Comparison of ENCODE assay signal across 8 cellular contexts in the genomic region with DNA sequence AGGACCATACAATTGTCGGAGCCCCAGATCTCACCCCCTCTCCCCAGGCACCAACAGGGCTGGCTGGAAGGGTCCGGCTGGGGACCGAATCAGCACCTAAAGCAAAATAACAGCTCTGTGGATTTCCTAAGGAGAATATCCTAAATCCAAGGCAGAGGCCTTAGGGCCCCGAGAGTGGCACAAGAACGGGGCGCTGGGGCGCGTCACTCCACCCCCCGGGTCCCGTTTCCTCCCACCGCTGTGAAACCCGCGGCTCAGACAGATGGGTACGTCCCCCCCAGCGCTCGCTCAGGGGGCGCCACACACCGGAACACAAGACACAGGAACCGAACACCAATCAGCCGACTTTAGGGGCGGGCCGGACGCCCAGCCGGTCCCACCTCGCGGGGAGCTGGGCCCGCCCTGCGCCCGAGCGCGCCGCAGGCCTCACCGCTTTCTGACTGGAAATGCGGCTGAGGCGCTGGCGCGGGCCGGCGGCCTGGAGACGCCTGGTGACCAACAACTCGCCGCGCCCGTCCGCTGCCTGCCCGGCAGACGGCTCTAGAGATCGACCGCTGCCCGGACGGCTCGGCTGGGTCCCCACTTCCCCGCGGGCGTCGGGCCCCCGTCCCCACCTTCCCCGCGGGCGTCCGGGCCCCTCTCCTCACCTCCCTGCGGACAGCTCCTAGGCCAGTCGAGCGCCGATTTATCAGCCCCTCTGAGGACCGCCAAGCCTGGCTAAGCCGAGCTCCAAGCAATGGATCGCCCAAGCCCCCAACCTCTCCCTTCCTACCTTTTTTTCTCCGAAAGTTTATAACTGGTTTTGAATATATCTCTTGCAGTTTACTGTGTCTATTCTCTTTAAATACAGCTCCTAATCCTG. TPM values are rescaled to one million over a fixed set of nuclear protein-coding genes. Genes with fewer than 3 reads are reported as not detected.
A peak's percentile ranks its signal among the peaks of the same experiment; 100 is the strongest.
DNase-seq lines count a peak whose midpoint lies in the region; ATAC-seq and TF ChIP-seq lines count a peak whose summit lies in the region.

A gene with protein sequence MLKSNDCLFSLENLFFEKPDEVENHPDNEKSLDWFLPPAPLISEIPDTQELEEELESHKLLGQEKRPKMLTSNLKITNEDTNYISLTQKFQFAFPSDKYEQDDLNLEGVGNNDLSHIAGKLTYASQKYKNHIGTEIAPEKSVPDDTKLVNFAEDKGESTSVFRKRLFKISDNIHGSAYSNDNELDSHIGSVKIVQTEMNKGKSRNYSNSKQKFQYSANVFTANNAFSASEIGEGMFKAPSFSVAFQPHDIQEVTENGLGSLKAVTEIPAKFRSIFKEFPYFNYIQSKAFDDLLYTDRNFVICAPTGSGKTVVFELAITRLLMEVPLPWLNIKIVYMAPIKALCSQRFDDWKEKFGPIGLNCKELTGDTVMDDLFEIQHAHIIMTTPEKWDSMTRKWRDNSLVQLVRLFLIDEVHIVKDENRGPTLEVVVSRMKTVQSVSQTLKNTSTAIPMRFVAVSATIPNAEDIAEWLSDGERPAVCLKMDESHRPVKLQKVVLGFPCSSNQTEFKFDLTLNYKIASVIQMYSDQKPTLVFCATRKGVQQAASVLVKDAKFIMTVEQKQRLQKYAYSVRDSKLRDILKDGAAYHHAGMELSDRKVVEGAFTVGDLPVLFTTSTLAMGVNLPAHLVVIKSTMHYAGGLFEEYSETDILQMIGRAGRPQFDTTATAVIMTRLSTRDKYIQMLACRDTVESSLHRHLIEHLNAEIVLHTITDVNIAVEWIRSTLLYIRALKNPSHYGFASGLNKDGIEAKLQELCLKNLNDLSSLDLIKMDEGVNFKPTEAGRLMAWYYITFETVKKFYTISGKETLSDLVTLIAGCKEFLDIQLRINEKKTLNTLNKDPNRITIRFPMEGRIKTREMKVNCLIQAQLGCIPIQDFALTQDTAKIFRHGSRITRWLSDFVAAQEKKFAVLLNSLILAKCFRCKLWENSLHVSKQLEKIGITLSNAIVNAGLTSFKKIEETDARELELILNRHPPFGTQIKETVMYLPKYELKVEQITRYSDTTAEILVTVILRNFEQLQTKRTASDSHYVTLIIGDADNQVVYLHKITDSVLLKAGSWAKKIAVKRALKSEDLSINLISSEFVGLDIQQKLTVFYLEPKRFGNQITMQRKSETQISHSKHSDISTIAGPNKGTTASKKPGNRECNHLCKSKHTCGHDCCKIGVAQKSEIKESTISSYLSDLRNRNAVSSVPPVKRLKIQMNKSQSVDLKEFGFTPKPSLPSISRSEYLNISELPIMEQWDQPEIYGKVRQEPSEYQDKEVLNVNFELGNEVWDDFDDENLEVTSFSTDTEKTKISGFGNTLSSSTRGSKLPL (N-terminal part only) (minus strand): TSS at position 687 of the 862 bp plus-strand sequence. CDS start 3,755 bp downstream, outside the sequence.

- peak within 1 kb of the TSS; percentile 69 for H3K9ac ChIP-seq in fibroblast of lung (ENCODE audit: insufficient read depth, low read length)

- H4K20me1 ChIP-seq in fibroblast of lung (ENCODE audit: control insufficient read depth, extremely low read depth, insufficient read depth, low read length) = no peaks in the 10 kb centered on the region

- intact Hi-C loops in CD14-positive monocyte (cut with micrococcal nuclease) = no loop called here

- no peaks in the 10 kb centered on the region for H3K4me1 ChIP-seq in fibroblast of lung (ENCODE audit: control insufficient read depth, extremely low read depth, insufficient read depth, low read length)

- H3K4me3 Mint-ChIP-seq in CD14-positive monocyte = peak within 1 kb of the TSS; percentile 68 to 90
- peak within 1 kb of the TSS; percentile 74 to 92 (median 86) for H3K4me3 Mint-ChIP-seq in naive B cell
- peak within 1 kb of the TSS; percentile 83 for H3K4me3 Mint-ChIP-seq in stimulated activated naive B cell treated with anti-CD40 and anti-IgM and Interleukin-4, amounts not matched to agents 10 μg/mL and 1 μg/mL and 100 μg/mL, for 72 hours

- H3K27ac Mint-ChIP-seq in CD14-positive monocyte = no peak within 1 kb of the TSS
- peak within 1 kb of the TSS in 4 of 6 donors; percentile 23 to 88 (median 79) for H3K27ac Mint-ChIP-seq in naive B cell
- peak within 1 kb of the TSS; percentile 91 for H3K27ac Mint-ChIP-seq in stimulated activated naive B cell treated with anti-CD40 and anti-IgM and Interleukin-4, amounts not matched to agents 10 μg/mL and 1 μg/mL and 100 μg/mL, for 72 hours

- H3K27me3 ChIP-seq in fibroblast of lung (ENCODE audit: control insufficient read depth, insufficient read depth, low read length) = no peaks in the 10 kb centered on the region

- H3K27me3 Mint-ChIP-seq in CD14-positive monocyte (ENCODE audit: low read depth in 3 of 3) = peaks cover 30 to 46% (median 33%) of the 10 kb centered on the region in 3 donors
- H3K27me3 Mint-ChIP-seq in naive B cell = peaks cover 15 to 35% (median 29%) of the 10 kb centered on the region in 3 donors
- peaks cover 4 to 36% of the 10 kb centered on the region in 2 donors for H3K27me3 Mint-ChIP-seq in stimulated activated naive B cell treated with anti-CD40 and anti-IgM and Interleukin-4, amounts not matched to agents 10 μg/mL and 1 μg/mL and 100 μg/mL, for 72 hours

- H3K4me3 ChIP-seq in fibroblast of lung (replicated peaks in 1 of 4; ENCODE audit: control extremely low read depth in 1 of 4, insufficient read depth in 1 of 4, low read depth in 3 of 4, low read length in 4 of 4) = peak within 1 kb of the TSS; percentile 66 to 73 (median 69)

- peak within 1 kb of the TSS; percentile 99 for H3K4me2 ChIP-seq in fibroblast of lung (ENCODE audit: extremely low read depth, insufficient read depth, low read length)

- peak within 1 kb of the TSS; percentile 46 for H3K27ac ChIP-seq in fibroblast of lung (ENCODE audit: insufficient read depth, low read length)

- ATAC-seq in HG03342 (IDR thresholded peaks at IDR 0.05; ENCODE audit: unreplicated experiment) (peak; percentile 91), naive B cell (ENCODE audit: low read depth in 2 of 2) (peak; percentile 98)
- ATAC-seq in stimulated activated naive B cell treated with anti-CD40 and anti-IgM and Interleukin-4, amounts not matched to agents 10 μg/mL and 1 μg/mL and 100 μg/mL, for 72 hours (replicated peaks) = peak; percentile 97

- peaks cover 10% of the 10 kb centered on the region for H3K4me1 Mint-ChIP-seq in CD14-positive monocyte
- H3K4me1 Mint-ChIP-seq in naive B cell = peaks cover 4 to 8% (median 7%) of the 10 kb centered on the region in 3 donors
- H3K4me1 Mint-ChIP-seq in stimulated activated naive B cell treated with anti-CD40 and anti-IgM and Interleukin-4, amounts not matched to agents 10 μg/mL and 1 μg/mL and 100 μg/mL, for 72 hours = peaks cover 2 to 7% of the 10 kb centered on the region in 2 donors

- no peaks in the 10 kb centered on the region for H3K9me3 ChIP-seq in fibroblast of lung (ENCODE audit: control insufficient read depth, insufficient read depth, low read depth, low read length)

- TF ChIP-seq CTCF in CD14-positive monocyte (IDR thresholded peaks at IDR 0.05) (no peak), fibroblast of lung (conservative IDR thresholded peaks at IDR 0.05 in 1 of 2, IDR thresholded peaks at IDR 0.05 in 1 of 2; ENCODE audit: low read depth in 1 of 2, low read length in 2 of 2) (peak in 1 of 2 donors; percentile 8)

- peaks cover 0 to 3% of the 10 kb centered on the region in 2 donors for H3K36me3 Mint-ChIP-seq in CD14-positive monocyte
- no peaks in the 10 kb centered on the region for H3K36me3 Mint-ChIP-seq in naive B cell
- H3K36me3 Mint-ChIP-seq in stimulated activated naive B cell treated with anti-CD40 and anti-IgM and Interleukin-4, amounts not matched to agents 10 μg/mL and 1 μg/mL and 100 μg/mL, for 72 hours = no peaks in the 10 kb centered on the region

- no peaks in the 10 kb centered on the region for H3K36me3 ChIP-seq in fibroblast of lung (ENCODE audit: control insufficient read depth, insufficient read depth, low read length)

- no peaks in the 10 kb centered on the region for H3K79me2 ChIP-seq in fibroblast of lung (ENCODE audit: control insufficient read depth, insufficient read depth, low read length)

- peaks cover 0 to 3% (median 0%) of the 10 kb centered on the region in 7 donors for H3K9me3 Mint-ChIP-seq in CD14-positive monocyte
- H3K9me3 Mint-ChIP-seq in naive B cell = no peaks in the 10 kb centered on the region
- H3K9me3 Mint-ChIP-seq in stimulated activated naive B cell treated with anti-CD40 and anti-IgM and Interleukin-4, amounts not matched to agents 10 μg/mL and 1 μg/mL and 100 μg/mL, for 72 hours = no peaks in the 10 kb centered on the region

- DNase-seq in CD14-positive monocyte (ENCODE audit: low spot score) (no peak), GM19238 (ENCODE audit: insufficient read length, low spot score) (peak; percentile 24), NCI-H524 (lab: John Stamatoyannopoulos, UW) (peak; percentile 77 to 92), activated T-cell treated with anti-CD3 and anti-CD28 coated beads for 4 hours (peak; percentile 40), fibroblast of lung (ENCODE audit: low read depth in 2 of 2) (peak; percentile 70 to 82), naive B cell (peak; percentile 73)
- peak; percentile 65 for DNase-seq in stimulated activated naive B cell treated with anti-CD40 and anti-IgM and Interleukin-4, amounts not matched to agents 10 μg/mL and 1 μg/mL and 100 μg/mL, for 72 hours

- peak within 1 kb of the TSS; percentile 82 for H2AFZ ChIP-seq in fibroblast of lung (ENCODE audit: low read length)

RNA-seq across cellular contexts. Expression of the gene that starts here (rescaled TPM):
- not detected for polyA plus RNA-seq in CD14-positive monocyte
- 0.83 and 1.8 TPM in 2 replicates for total RNA-seq in fibroblast of lung
- polyA plus RNA-seq in fibroblast of lung = 0.23 and 0.41 TPM in 2 replicates
- 0.08 and 0.29 TPM in 2 replicates for polyA plus RNA-seq in fibroblast of lung (2012)
- not detected in 2 replicates for polyA minus RNA-seq in fibroblast of lung (ENCODE audit: low replicate concordance)
- polyA plus RNA-seq in naive B cell (ENCODE audit: low read depth in 6 of 6) = not detected

Comparison
In these comparisons a context has a peak if more than half of its experiments do, and no peak if none do; other contexts are left out.
1. Peak in DNase-seq and ATAC-seq in naive B cell; RNA of the gene not detected or under 1 TPM.
2. H3K27ac Mint-ChIP-seq: peak in naive B cell (4 of 6) and stimulated activated naive B cell treated with anti-CD40 and anti-IgM and Interleukin-4, amounts not matched to agents 10 μg/mL and 1 μg/mL and 100 μg/mL, for 72 hours (single experiment); none in CD14-positive monocyte (0 of 7).
3. Peak in every context shown above with its lines, with median percentiles within 50 percentile points of each other: H3K4me3 Mint-ChIP-seq and ATAC-seq.